In the genomic region with DNA sequence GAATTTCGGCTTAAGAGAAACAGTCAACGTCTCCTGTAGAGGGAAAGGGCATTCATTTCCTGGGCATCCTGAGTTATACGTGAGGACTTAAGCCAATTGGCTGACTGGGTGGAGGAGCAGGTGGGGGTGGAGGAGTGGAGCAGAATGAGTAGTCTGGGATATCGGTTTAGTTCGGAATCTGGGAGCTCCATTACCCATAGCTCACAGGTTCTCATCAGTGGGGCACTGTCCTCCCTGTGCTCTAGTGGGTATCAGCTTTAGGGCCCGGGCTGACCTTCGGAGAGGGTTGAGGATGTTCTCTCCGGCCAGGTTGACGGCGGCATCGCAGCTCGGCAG, we compare ENCODE assay signal across 8 cellular contexts. TPM values are rescaled to one million over a fixed set of nuclear protein-coding genes. Genes with fewer than 3 reads are reported as not detected.
DNase-seq lines count a peak whose midpoint lies in the region; ATAC-seq, FAIRE-seq and TF ChIP-seq lines count a peak whose summit lies in the region.

No MANE protein-coding gene starts in this region.

- no peaks in the 10 kb centered on the region for H3K9me3 Mint-ChIP-seq in Caco-2 (ENCODE audit: unreplicated experiment)
- no peaks in the 10 kb centered on the region for H3K9me3 Mint-ChIP-seq in activated naive CD8-positive, alpha-beta T cell treated with anti-CD3 and anti-CD28 coated beads, Interleukin-2, amount 10 ng/mL, durations not matched to agents 7 days and 5 days

- H3K79me2 ChIP-seq in keratinocyte (ENCODE audit: control insufficient read depth, insufficient read depth, low read length): peaks cover 21% of the 10 kb centered on the region

- H3K4me1 ChIP-seq in Caco-2: no peaks in the 10 kb centered on the region; the same call in 1 of the 2 replicates
- peaks cover 12% of the 10 kb centered on the region for H3K4me1 ChIP-seq in keratinocyte (ENCODE audit: control insufficient read depth, extremely low read depth, insufficient read depth, low read length)
- peaks cover 5 to 25% of the 10 kb centered on the region in 2 donors for H3K4me1 ChIP-seq in thoracic aorta (ENCODE audit: control insufficient read depth in 1 of 2, low read depth in 2 of 2)

- BruUV-seq in Caco-2 (replicated peaks; lab: Mats Ljungman, UMichigan): no TSS peak

- POLR2A ChIA-PET in Caco-2 (lab: Charles Lee): interaction anchor here (0.5 to 2.3 kb wide), 11 partner anchors 10 to 253 kb away, joined by 3 to 8 read pairs (median 5); partner anchors contain the start of genes CBLN3, CHMP4A, IPO4 and KHNYN
- POLR2A ChIA-PET in activated naive CD8-positive, alpha-beta T cell treated with anti-CD3 and anti-CD28 coated beads, Interleukin-2, amount 10 ng/mL, durations not matched to agents 7 days and 5 days (lab: Charles Lee): interaction anchor here (0.6 to 5.4 kb wide), 15 partner anchors 11 to 251 kb away, joined by 3 to 68 read pairs (median 4); partner anchors contain the start of genes CBLN3, CHMP4A, GZMH and KHNYN

- no peak for TF ChIP-seq CTCF in Caco-2 (IDR thresholded peaks at IDR 0.05; ENCODE audit: insufficient read depth in 1 of 2, low read depth in 1 of 2, low read length in 1 of 2, severe bottlenecking in 1 of 2, unreplicated experiment in 1 of 2)
- TF ChIP-seq CTCF in keratinocyte (optimal IDR thresholded peaks at IDR 0.05 in 1 of 3, IDR thresholded peaks at IDR 0.05 in 1 of 3, conservative IDR thresholded peaks at IDR 0.05 in 1 of 3; ENCODE audit: extremely low read depth in 1 of 3, insufficient read depth in 2 of 3, low read length in 3 of 3): no peak
- TF ChIP-seq CTCF in thoracic aorta (IDR thresholded peaks at IDR 0.05): peak; percentile 12

- no peak for FAIRE-seq in keratinocyte (lab: Jason Lieb, UNC)

- H3K36me3 ChIP-seq in Caco-2 (ENCODE audit: control insufficient read depth, insufficient read depth, low read length) (peaks cover 3% of the 10 kb centered on the region), keratinocyte (ENCODE audit: control insufficient read depth in 2 of 2, extremely low read depth in 1 of 2, insufficient read depth in 2 of 2, low read length in 2 of 2) (peaks cover 29 to 51% of the 10 kb centered on the region in 2 experiments), thoracic aorta (peaks cover 35% of the 10 kb centered on the region)

- H3K9me1 ChIP-seq in keratinocyte (ENCODE audit: control insufficient read depth, extremely low read depth, insufficient read depth, low read length): no peaks in the 10 kb centered on the region

- peak overlapping the region; percentile 81 for H3K4me3 Mint-ChIP-seq in Caco-2 (ENCODE audit: unreplicated experiment)
- H3K4me3 Mint-ChIP-seq in activated naive CD8-positive, alpha-beta T cell treated with anti-CD3 and anti-CD28 coated beads, Interleukin-2, amount 10 ng/mL, durations not matched to agents 7 days and 5 days: peak overlapping the region; percentile 90

- no peaks in the 10 kb centered on the region for H4K20me1 ChIP-seq in keratinocyte (ENCODE audit: control insufficient read depth, extremely low read depth, insufficient read depth, low read length)

- H3K4me2 ChIP-seq in keratinocyte (ENCODE audit: control insufficient read depth, extremely low read depth, insufficient read depth, low read depth, low read length): peak overlapping the region; percentile 74

- H3K4me3 ChIP-seq in Caco-2 (ENCODE audit: low read depth, low read length): peak overlapping the region; percentile 76
- H3K4me3 ChIP-seq in Jurkat, Clone E6-1 (ENCODE audit: low read length): peak overlapping the region; percentile 85
- H3K4me3 ChIP-seq in keratinocyte (ENCODE audit: control insufficient read depth in 2 of 3, extremely low read depth in 1 of 3, insufficient read depth in 2 of 3, low read depth in 1 of 3, low read length in 3 of 3): peak overlapping the region; percentile 61 to 97 (median 69)
- H3K4me3 ChIP-seq in thoracic aorta: peak overlapping the region; percentile 95

- CTCF ChIA-PET in Caco-2 (lab: Charles Lee): interaction anchor here (1.0 to 1.6 kb wide), 7 partner anchors 10 to 134 kb away, joined by 3 to 27 read pairs (median 6); partner anchors contain the start of genes CBLN3, CIDEB and KHNYN

- peak overlapping the region; percentile 94 for H3K27ac Mint-ChIP-seq in Caco-2 (ENCODE audit: unreplicated experiment)
- H3K27ac Mint-ChIP-seq in activated naive CD8-positive, alpha-beta T cell treated with anti-CD3 and anti-CD28 coated beads, Interleukin-2, amount 10 ng/mL, durations not matched to agents 7 days and 5 days: peak overlapping the region; percentile 98

- dilution Hi-C loops in keratinocyte (cut with MboI; ENCODE audit: extremely low pct_ligation_motif_present, low sequenced_read_pairs): no loop called here

- no peak for ATAC-seq in activated naive CD8-positive, alpha-beta T cell treated with anti-CD3 and anti-CD28 coated beads, Interleukin-2, amount 10 ng/mL, durations not matched to agents 7 days and 5 days (ENCODE audit: low read depth)
- no peak for ATAC-seq in thoracic aorta (ENCODE audit: insufficient number of reproducible peaks, low FRiP score, low read depth)

- DNase-seq in Caco-2 (no peak), keratinocyte (ENCODE audit: low read depth, low spot score) (no peak), thoracic aorta (ENCODE audit: low spot score) (no peak), putamen (ENCODE audit: low spot score) (no peak), NCI-H1436 (lab: John Stamatoyannopoulos, UW) (no peak), NCI-H446 (lab: John Stamatoyannopoulos, UW) (no peak)
- no peak for DNase-seq in Jurkat, Clone E6-1 (ENCODE audit: low read depth, low spot score)
- no peak for DNase-seq in activated naive CD8-positive, alpha-beta T cell treated with anti-CD3 and anti-CD28 coated beads, Interleukin-2, amount 10 ng/mL, durations not matched to agents 7 days and 5 days

- H3K27ac ChIP-seq in keratinocyte (ENCODE audit: control insufficient read depth, insufficient read depth, low read length) (peak overlapping the region; percentile 90), thoracic aorta (peak overlapping the region; percentile 100)

- H3K9ac ChIP-seq in keratinocyte (ENCODE audit: control insufficient read depth, extremely low read depth, insufficient read depth, low read length): peak overlapping the region; percentile 90

- intact Hi-C loops in Caco-2 (cut with micrococcal nuclease; ENCODE audit: unreplicated experiment): no loop called here

- H3K36me3 Mint-ChIP-seq in Caco-2 (ENCODE audit: insufficient read depth, unreplicated experiment): peaks cover 47% of the 10 kb centered on the region
- H3K36me3 Mint-ChIP-seq in activated naive CD8-positive, alpha-beta T cell treated with anti-CD3 and anti-CD28 coated beads, Interleukin-2, amount 10 ng/mL, durations not matched to agents 7 days and 5 days: peaks cover 27% of the 10 kb centered on the region

- H3K9me3 ChIP-seq in Caco-2 (no peaks in the 10 kb centered on the region), keratinocyte (ENCODE audit: control insufficient read depth, low read depth, low read length) (no peaks in the 10 kb centered on the region), thoracic aorta (no peaks in the 10 kb centered on the region)

- peaks cover 8% of the 10 kb centered on the region for H3K4me1 Mint-ChIP-seq in Caco-2 (ENCODE audit: low read depth, unreplicated experiment)
- peaks cover 36% of the 10 kb centered on the region for H3K4me1 Mint-ChIP-seq in activated naive CD8-positive, alpha-beta T cell treated with anti-CD3 and anti-CD28 coated beads, Interleukin-2, amount 10 ng/mL, durations not matched to agents 7 days and 5 days

- H3K27me3 Mint-ChIP-seq in Caco-2 (ENCODE audit: insufficient read depth, unreplicated experiment): no peaks in the 10 kb centered on the region
- H3K27me3 Mint-ChIP-seq in activated naive CD8-positive, alpha-beta T cell treated with anti-CD3 and anti-CD28 coated beads, Interleukin-2, amount 10 ng/mL, durations not matched to agents 7 days and 5 days: no peaks in the 10 kb centered on the region

- H3K27me3 ChIP-seq in Caco-2 (replicated peaks; ENCODE audit: control insufficient read depth, insufficient read depth, low read length) (no peaks in the 10 kb centered on the region), keratinocyte (ENCODE audit: control insufficient read depth, extremely low read depth, insufficient read depth, low read length) (no peaks in the 10 kb centered on the region), thoracic aorta (replicated peaks; ENCODE audit: insufficient read depth) (no peaks in the 10 kb centered on the region)

- H2AFZ ChIP-seq in keratinocyte (ENCODE audit: control insufficient read depth, low read length): peak overlapping the region; percentile 85

RNA-seq across cellular contexts. Expression of gene SDR39U1, which starts 0.7 kb away (rescaled TPM):
- 44.1 and 45.8 TPM in 2 replicates for total RNA-seq in Caco-2 (2022)
- polyA plus RNA-seq in Jurkat, Clone E6-1 (2012; ENCODE audit: insufficient read depth, insufficient read length): 81.0 TPM
- 10 to 100 TPM; 75.7 to 79.5 TPM for total RNA-seq in activated naive CD8-positive, alpha-beta T cell treated with anti-CD3 and anti-CD28 coated beads, Interleukin-2, amount 10 ng/mL, durations not matched to agents 7 days and 5 days
- 25.3 to 31.1 TPM (median 27.4 TPM) in 3 replicates for polyA plus RNA-seq in keratinocyte
- polyA plus RNA-seq in keratinocyte (2011; ENCODE audit: low read depth): 1.6 TPM
- 12.9 and 25.7 TPM in 2 replicates for polyA plus RNA-seq in keratinocyte (2011; cell fraction: cytosol; rRNA removed)
- polyA plus RNA-seq in keratinocyte (2011; cell fraction: nucleus; rRNA removed): 82.1 and 87.4 TPM in 2 replicates
- polyA plus RNA-seq in keratinocyte (2012; ENCODE audit: low replicate concordance): 23.7 and 29.3 TPM in 2 replicates
- 7.9 to 14.1 TPM (median 8.1 TPM) in 3 replicates for polyA minus RNA-seq in keratinocyte
- polyA minus RNA-seq in keratinocyte (2011; cell fraction: cytosol; rRNA and poly(A)+ RNA removed): 14.2 TPM
- 7.8 and 9.8 TPM in 2 replicates for polyA minus RNA-seq in keratinocyte (2011; cell fraction: nucleus; rRNA and poly(A)+ RNA removed)
- 10 to 100 TPM; 27.6 to 61.8 TPM for total RNA-seq in thoracic aorta

RNA-seq across cellular contexts. Expression of gene KHNYN, which starts 12.1 kb away (rescaled TPM):
- total RNA-seq in Caco-2 (2022) (50.0 and 50.5 TPM in 2 replicates), thoracic aorta (10 to 100 TPM; 62.8 to 71.6 TPM)
- 27.4 TPM for polyA plus RNA-seq in Jurkat, Clone E6-1 (2012; ENCODE audit: insufficient read depth, insufficient read length)
- total RNA-seq in activated naive CD8-positive, alpha-beta T cell treated with anti-CD3 and anti-CD28 coated beads, Interleukin-2, amount 10 ng/mL, durations not matched to agents 7 days and 5 days: 100 to 1,000 TPM; 104 to 105 TPM
- 20.4 to 26.0 TPM (median 25.6 TPM) in 3 replicates for polyA plus RNA-seq in keratinocyte
- 11.0 TPM for polyA plus RNA-seq in keratinocyte (2011; ENCODE audit: low read depth)
- polyA plus RNA-seq in keratinocyte (2011; cell fraction: cytosol; rRNA removed): 19.1 and 19.4 TPM in 2 replicates
- 59.1 and 62.5 TPM in 2 replicates for polyA plus RNA-seq in keratinocyte (2011; cell fraction: nucleus; rRNA removed)
- 29.5 and 38.1 TPM in 2 replicates for polyA plus RNA-seq in keratinocyte (2012; ENCODE audit: low replicate concordance)
- 30.4 to 55.1 TPM (median 36.3 TPM) in 3 replicates for polyA minus RNA-seq in keratinocyte
- 18.2 TPM for polyA minus RNA-seq in keratinocyte (2011; cell fraction: cytosol; rRNA and poly(A)+ RNA removed)
- 30.8 and 40.9 TPM in 2 replicates for polyA minus RNA-seq in keratinocyte (2011; cell fraction: nucleus; rRNA and poly(A)+ RNA removed)

RNA-seq across cellular contexts. Expression of gene CBLN3, which starts 12.4 kb away (rescaled TPM):
- 1.1 and 1.4 TPM in 2 replicates for total RNA-seq in Caco-2 (2022)
- polyA plus RNA-seq in Jurkat, Clone E6-1 (2012; ENCODE audit: insufficient read depth, insufficient read length): 0.74 TPM
- total RNA-seq in activated naive CD8-positive, alpha-beta T cell treated with anti-CD3 and anti-CD28 coated beads, Interleukin-2, amount 10 ng/mL, durations not matched to agents 7 days and 5 days: 1 to 10 TPM; 3.2 to 3.8 TPM
- polyA plus RNA-seq in keratinocyte: 1.1 to 1.8 TPM (median 1.6 TPM) in 3 replicates
- polyA plus RNA-seq in keratinocyte (2011; ENCODE audit: low read depth): 0.26 TPM
- 0.83 and 1.0 TPM in 2 replicates for polyA plus RNA-seq in keratinocyte (2011; cell fraction: cytosol; rRNA removed)
- 7.6 and 8.3 TPM in 2 replicates for polyA plus RNA-seq in keratinocyte (2011; cell fraction: nucleus; rRNA removed)
- polyA plus RNA-seq in keratinocyte (2012; ENCODE audit: low replicate concordance): 0.65 and 1.2 TPM in 2 replicates
- 0.26 to 1.6 TPM (median 0.59 TPM) in 3 replicates for polyA minus RNA-seq in keratinocyte
- polyA minus RNA-seq in keratinocyte (2011; cell fraction: cytosol; rRNA and poly(A)+ RNA removed): not detected
- polyA minus RNA-seq in keratinocyte (2011; cell fraction: nucleus; rRNA and poly(A)+ RNA removed): 0.32 and 1.1 TPM in 2 replicates
- 1 to 10 TPM; 1.3 to 4.2 TPM for total RNA-seq in thoracic aorta

RNA-seq across cellular contexts. Expression of gene NYNRIN, which starts 43.1 kb away (rescaled TPM):
- 5.9 and 6.1 TPM in 2 replicates for total RNA-seq in Caco-2 (2022)
- 1.4 TPM for polyA plus RNA-seq in Jurkat, Clone E6-1 (2012; ENCODE audit: insufficient read depth, insufficient read length)
- under 1 TPM; 0.34 to 0.42 TPM for total RNA-seq in activated naive CD8-positive, alpha-beta T cell treated with anti-CD3 and anti-CD28 coated beads, Interleukin-2, amount 10 ng/mL, durations not matched to agents 7 days and 5 days
- 4.9 to 9.0 TPM (median 6.5 TPM) in 3 replicates for polyA plus RNA-seq in keratinocyte
- polyA plus RNA-seq in keratinocyte (2011; ENCODE audit: low read depth): 1.2 TPM
- polyA plus RNA-seq in keratinocyte (2011; cell fraction: cytosol; rRNA removed): 3.4 and 4.3 TPM in 2 replicates
- polyA plus RNA-seq in keratinocyte (2011; cell fraction: nucleus; rRNA removed): 22.8 and 30.1 TPM in 2 replicates
- polyA plus RNA-seq in keratinocyte (2012; ENCODE audit: low replicate concordance): 4.4 and 6.6 TPM in 2 replicates
- polyA minus RNA-seq in keratinocyte: 10.8 to 22.1 TPM (median 18.5 TPM) in 3 replicates
- polyA minus RNA-seq in keratinocyte (2011; cell fraction: cytosol; rRNA and poly(A)+ RNA removed): 10.9 TPM
- polyA minus RNA-seq in keratinocyte (2011; cell fraction: nucleus; rRNA and poly(A)+ RNA removed): 25.7 and 35.4 TPM in 2 replicates
- 10 to 100 TPM in 1 of 2 donors, 1 to 10 TPM in 1; 9.5 to 11.6 TPM for total RNA-seq in thoracic aorta
